ENCODE assay signal across 9 cellular contexts in the genomic region with DNA sequence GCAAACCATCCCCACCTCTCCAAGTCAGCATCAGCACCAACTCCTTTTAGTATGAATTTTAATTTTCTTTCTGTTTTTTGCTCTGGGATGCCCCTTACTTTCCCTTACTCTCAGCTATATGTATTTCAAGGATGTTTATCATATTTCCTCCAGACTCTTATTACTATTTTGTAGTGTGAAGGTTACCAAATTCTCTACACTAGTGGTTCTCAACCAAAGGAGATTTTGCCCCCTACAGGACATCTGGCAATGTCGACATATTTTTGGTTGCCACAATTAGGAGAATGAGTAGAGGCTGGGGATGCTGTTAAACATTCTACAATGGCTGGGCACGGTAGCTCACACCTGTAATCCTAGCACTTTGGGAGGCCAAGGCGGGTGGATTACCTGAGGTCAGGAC. TPM values are rescaled to one million over a fixed set of nuclear protein-coding genes. Genes with fewer than 3 reads are reported as not detected.
A peak's percentile ranks its signal among the peaks of the same experiment; 100 is the strongest.
DNase-seq lines count a peak whose midpoint lies in the region; ATAC-seq and TF ChIP-seq lines count a peak whose summit lies in the region.
"Had no signal": no experiment of that assay in that cellular context is flagged by ENCODE, and none has a peak within 500 bp of the region (broad histone marks: within the 10 kb centered on the region; RNA-seq: fewer than 3 reads in every experiment).

No MANE protein-coding gene starts in this region.

- CTCF ChIA-PET in activated naive CD4-positive, alpha-beta T cell treated with anti-CD3 and anti-CD28 coated beads for 36 hours (lab: Charles Lee): interaction anchor here (1.2 to 1.3 kb wide), 3 partner anchors 12 to 144 kb away, joined by 3 to 4 read pairs (median 3); a partner anchor contains a TSS

- H3K27me3 ChIP-seq in KMS-11 (ENCODE audit: insufficient read depth, low read depth) (no peaks in the 10 kb centered on the region), uterus (no peaks in the 10 kb centered on the region)

- TF ChIP-seq POLR2A in uterus (IDR thresholded peaks at IDR 0.05): no peak

- no peak overlapping the region for H3K27ac Mint-ChIP-seq in activated naive CD4-positive, alpha-beta T cell treated with anti-CD3 and anti-CD28 coated beads for 36 hours
- peak overlapping the region; percentile 11 for H3K27ac Mint-ChIP-seq in activated T-helper 17 cell treated with anti-CD3 and anti-CD28 coated beads, Interleukin-2, amount 50 U/mL, for 72 hours
- H3K27ac Mint-ChIP-seq in nephron progenitor cell: no peak overlapping the region
- H3K27ac Mint-ChIP-seq: dendritic cell treated with granulocyte-macrophage colony-stimulating factor and Interleukin-4, amounts not matched to agents 40 ng/mL and 50 ng/mL, for 4 days had no signal

- H3K4me1 Mint-ChIP-seq in activated naive CD4-positive, alpha-beta T cell treated with anti-CD3 and anti-CD28 coated beads for 36 hours (ENCODE audit: low read depth): no peaks in the 10 kb centered on the region
- H3K4me1 Mint-ChIP-seq in activated T-helper 17 cell treated with anti-CD3 and anti-CD28 coated beads, Interleukin-2, amount 50 U/mL, for 72 hours: no peaks in the 10 kb centered on the region
- H3K4me1 Mint-ChIP-seq in nephron progenitor cell: peaks cover 9% of the 10 kb centered on the region

- no peaks in the 10 kb centered on the region for H4K20me1 ChIP-seq in KMS-11 (ENCODE audit: insufficient read depth)

- H2AFZ ChIP-seq in KMS-11 (ENCODE audit: low read depth): no peak overlapping the region

- no peaks in the 10 kb centered on the region for H3K79me2 ChIP-seq in KMS-11 (ENCODE audit: insufficient read depth, low read depth)

- no peak overlapping the region for H3K4me3 ChIP-seq in KMS-11 (IDR thresholded peaks at IDR 0.05; ENCODE audit: insufficient read depth, low read depth, low read length)
- H3K4me3 ChIP-seq in uterus: no peak overlapping the region

- no peak overlapping the region for H3K9ac ChIP-seq in KMS-11

- intact Hi-C loops in activated naive CD4-positive, alpha-beta T cell treated with anti-CD3 and anti-CD28 coated beads for 36 hours (cut with micrococcal nuclease): loop anchor here (1.0 kb wide), 1 partner anchor 144 kb away; a partner anchor contains a TSS
- intact Hi-C loops in uterus (cut with DNase I; ENCODE audit: low total_unique reads): no loop called here

- H3K27me3 Mint-ChIP-seq in activated naive CD4-positive, alpha-beta T cell treated with anti-CD3 and anti-CD28 coated beads for 36 hours (ENCODE audit: low read depth): no peaks in the 10 kb centered on the region
- no peaks in the 10 kb centered on the region for H3K27me3 Mint-ChIP-seq in activated T-helper 17 cell treated with anti-CD3 and anti-CD28 coated beads, Interleukin-2, amount 50 U/mL, for 72 hours
- H3K27me3 Mint-ChIP-seq in nephron progenitor cell (ENCODE audit: low read depth, poor library complexity): no peaks in the 10 kb centered on the region
- H3K27me3 Mint-ChIP-seq: dendritic cell treated with granulocyte-macrophage colony-stimulating factor and Interleukin-4, amounts not matched to agents 40 ng/mL and 50 ng/mL, for 4 days had no signal

- no peaks in the 10 kb centered on the region for H3K9me3 ChIP-seq in uterus

- H3K36me3 ChIP-seq in KMS-11 (ENCODE audit: insufficient read depth) (no peaks in the 10 kb centered on the region), uterus (no peaks in the 10 kb centered on the region)

- H3K4me3 Mint-ChIP-seq in activated naive CD4-positive, alpha-beta T cell treated with anti-CD3 and anti-CD28 coated beads for 36 hours: no peak overlapping the region
- H3K4me3 Mint-ChIP-seq in activated T-helper 17 cell treated with anti-CD3 and anti-CD28 coated beads, Interleukin-2, amount 50 U/mL, for 72 hours: no peak overlapping the region
- H3K4me3 Mint-ChIP-seq in nephron progenitor cell: no peak overlapping the region
- H3K4me3 Mint-ChIP-seq: dendritic cell treated with granulocyte-macrophage colony-stimulating factor and Interleukin-4, amounts not matched to agents 40 ng/mL and 50 ng/mL, for 4 days had no signal

- peak; percentile 70 for ATAC-seq in activated T-helper 17 cell treated with anti-CD3 and anti-CD28 coated beads, Interleukin-2, amount 50 U/mL, for 72 hours (replicated peaks)
- no peak for ATAC-seq in GM21390 (IDR thresholded peaks at IDR 0.05; ENCODE audit: unreplicated experiment)

- no peaks in the 10 kb centered on the region for H3K9me3 Mint-ChIP-seq in activated naive CD4-positive, alpha-beta T cell treated with anti-CD3 and anti-CD28 coated beads for 36 hours
- H3K9me3 Mint-ChIP-seq in activated T-helper 17 cell treated with anti-CD3 and anti-CD28 coated beads, Interleukin-2, amount 50 U/mL, for 72 hours: no peaks in the 10 kb centered on the region
- H3K9me3 Mint-ChIP-seq in nephron progenitor cell: no peaks in the 10 kb centered on the region
- H3K9me3 Mint-ChIP-seq: dendritic cell treated with granulocyte-macrophage colony-stimulating factor and Interleukin-4, amounts not matched to agents 40 ng/mL and 50 ng/mL, for 4 days had no signal

- no peak overlapping the region for H3K4me2 ChIP-seq in KMS-11

- TF ChIP-seq CTCF in KMS-11 (conservative IDR thresholded peaks at IDR 0.05; ENCODE audit: low read depth, low read length) (peak; percentile 38; the same call in 1 of the 2 replicates), uterus (IDR thresholded peaks at IDR 0.05) (peak in 3 of 4 experiments; percentile 19 to 26 (median 21)), nephron progenitor cell (IDR thresholded peaks at IDR 0.05) (no peak)

- H3K4me1 ChIP-seq in KMS-11 (ENCODE audit: low read depth, poor library complexity, severe bottlenecking): no peaks in the 10 kb centered on the region
- H3K4me1 ChIP-seq in uterus: no peaks in the 10 kb centered on the region

- DNase-seq in activated naive CD4-positive, alpha-beta T cell treated with anti-CD3 and anti-CD28 coated beads for 36 hours: peak; percentile 43
- DNase-seq in activated naive CD4-positive, alpha-beta T cell treated with anti-CD3 and anti-CD28 coated beads, Interleukin-2, amount 50 U/mL, for 16 hours: no peak
- peak; percentile 21 for DNase-seq in iPS-NIHi7 (ENCODE audit: extremely low spot score)
- DNase-seq in uterus: no peak
- no peak for DNase-seq in nephron progenitor cell

- H3K27ac ChIP-seq in KMS-11 (no peak overlapping the region), uterus (no peak overlapping the region)

- H3K36me3 Mint-ChIP-seq in activated naive CD4-positive, alpha-beta T cell treated with anti-CD3 and anti-CD28 coated beads for 36 hours (ENCODE audit: low read depth): peaks cover 7% of the 10 kb centered on the region
- peaks cover 11% of the 10 kb centered on the region for H3K36me3 Mint-ChIP-seq in activated T-helper 17 cell treated with anti-CD3 and anti-CD28 coated beads, Interleukin-2, amount 50 U/mL, for 72 hours (ENCODE audit: low read depth)
- peaks cover 3% of the 10 kb centered on the region for H3K36me3 Mint-ChIP-seq in nephron progenitor cell (ENCODE audit: low read depth)

RNA-seq across cellular contexts. Expression of a gene that starts 29.1 kb away (rescaled TPM):
- 10 to 100 TPM; 20.3 to 22.1 TPM for total RNA-seq in activated naive CD4-positive, alpha-beta T cell treated with anti-CD3 and anti-CD28 coated beads for 36 hours
- 10 to 100 TPM; 16.4 to 37.6 TPM for total RNA-seq in activated T-helper 17 cell treated with anti-CD3 and anti-CD28 coated beads, Interleukin-2, amount 50 U/mL, for 72 hours
- total RNA-seq in uterus: 10 to 100 TPM; 21.8 to 66.9 (median 32.8) TPM

RNA-seq across cellular contexts. Expression of a gene that starts 51.5 kb away (rescaled TPM):
- 10 to 100 TPM; 13.5 to 14.3 TPM for total RNA-seq in activated naive CD4-positive, alpha-beta T cell treated with anti-CD3 and anti-CD28 coated beads for 36 hours
- 10 to 100 TPM; 13.0 to 14.1 TPM for total RNA-seq in activated T-helper 17 cell treated with anti-CD3 and anti-CD28 coated beads, Interleukin-2, amount 50 U/mL, for 72 hours
- total RNA-seq in uterus: 1 to 10 TPM in 3 of 4 donors, under 1 TPM in 1; 0.29 to 7.9 (median 2.5) TPM

RNA-seq across cellular contexts. Expression of a gene that starts 51.6 kb away (rescaled TPM):
- 10 to 100 TPM; 11.7 to 13.7 TPM for total RNA-seq in activated naive CD4-positive, alpha-beta T cell treated with anti-CD3 and anti-CD28 coated beads for 36 hours
- total RNA-seq in activated T-helper 17 cell treated with anti-CD3 and anti-CD28 coated beads, Interleukin-2, amount 50 U/mL, for 72 hours: 10 to 100 TPM; 11.8 to 13.2 TPM
- 10 to 100 TPM; 13.1 to 48.4 (median 20.4) TPM for total RNA-seq in uterus

Comparison
In these comparisons a context has a peak if more than half of its experiments do, and no peak if none do; other contexts are left out.
1. DNase-seq: peak in activated naive CD4-positive, alpha-beta T cell treated with anti-CD3 and anti-CD28 coated beads for 36 hours (single experiment) and iPS-NIHi7 (single experiment); none in activated naive CD4-positive, alpha-beta T cell treated with anti-CD3 and anti-CD28 coated beads, Interleukin-2, amount 50 U/mL, for 16 hours (single experiment), uterus (0 of 2) and nephron progenitor cell (single experiment).